In the genomic region with DNA sequence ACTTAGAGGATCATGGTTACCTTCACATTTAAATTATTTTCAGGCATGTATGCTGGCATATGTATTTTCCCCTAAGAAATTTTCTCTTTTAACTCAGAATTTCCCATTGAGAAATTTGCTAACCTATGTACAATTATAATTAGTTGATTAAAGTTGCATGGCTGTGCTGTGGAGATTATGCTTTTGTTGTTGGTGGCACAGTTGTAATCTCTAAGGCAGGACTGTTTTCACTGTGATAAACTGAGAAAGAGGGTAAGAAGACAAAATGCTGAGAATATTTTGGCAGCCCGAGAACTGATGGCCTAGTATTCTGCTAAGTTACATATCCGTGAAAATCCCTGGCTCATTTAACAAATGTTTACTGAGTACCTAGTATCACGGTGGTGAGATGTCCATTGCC, we compare ENCODE assay signal across 10 cellular contexts. TPM values are rescaled to one million over a fixed set of nuclear protein-coding genes. Genes with fewer than 3 reads are reported as not detected.
DNase-seq lines count a peak whose midpoint lies in the region; ATAC-seq, FAIRE-seq and TF ChIP-seq lines count a peak whose summit lies in the region.
"Had no signal": no experiment of that assay in that cellular context is flagged by ENCODE, and none has a peak within 500 bp of the region (broad histone marks: within the 10 kb centered on the region; RNA-seq: fewer than 3 reads in every experiment).

No MANE protein-coding gene starts in this region.

- peak overlapping the region; percentile 96 for H3K4me2 ChIP-seq in astrocyte (ENCODE audit: low read length)

- H3K27me3 Mint-ChIP-seq in Calu3 (ENCODE audit: unreplicated experiment) = no peaks in the 10 kb centered on the region
- H3K27me3 Mint-ChIP-seq in astrocyte (ENCODE audit: low read depth, unreplicated experiment) = no peaks in the 10 kb centered on the region
- no peaks in the 10 kb centered on the region for H3K27me3 Mint-ChIP-seq in naive B cell

- FAIRE-seq in astrocyte (lab: Jason Lieb, UNC) (no peak), urothelium cell line (lab: Jason Lieb, UNC) (no peak)

- DNase-seq in Calu3 (no peak), astrocyte (ENCODE audit: low read depth) (no peak), naive B cell (no peak), urothelium cell line (ENCODE audit: low spot score) (no peak), sciatic nerve (ENCODE audit: low spot score) (no peak), medulla oblongata (ENCODE audit: extremely low spot score) (no peak)
- DNase-seq: activated CD4-positive, alpha-beta T cell treated with anti-CD3 and anti-CD28 coated beads for 4 hours; NCI-H2171 had no signal

- H3K4me1 ChIP-seq in HUES6 (ENCODE audit: control insufficient read depth, insufficient read depth, low read length) (peaks cover 20% of the 10 kb centered on the region), astrocyte (ENCODE audit: insufficient read depth, low read length) (peaks cover 7% of the 10 kb centered on the region)

- CTCF ChIA-PET in Calu3 (lab: Charles Lee) = interaction anchor here (0.6 kb wide), 1 partner anchor 687 kb away, joined by 7 read pairs; no protein-coding TSS in a partner anchor

- H3K9me3 ChIP-seq in HUES6 (ENCODE audit: control insufficient read depth, insufficient read depth, low read depth, low read length) (no peaks in the 10 kb centered on the region), astrocyte (ENCODE audit: insufficient read depth, low read depth, low read length) (no peaks in the 10 kb centered on the region)

- no peaks in the 10 kb centered on the region for H3K27me3 ChIP-seq in HUES6 (ENCODE audit: control insufficient read depth, insufficient read depth, low read length)
- H3K27me3 ChIP-seq in astrocyte (ENCODE audit: insufficient read depth, low read length) = no peaks in the 10 kb centered on the region

- peaks cover 8% of the 10 kb centered on the region for H3K79me2 ChIP-seq in astrocyte (ENCODE audit: insufficient read depth, low read length)

- H3K27ac ChIP-seq in HUES6 (ENCODE audit: low read depth, low read length) = no peak overlapping the region
- no peak overlapping the region for H3K27ac ChIP-seq in astrocyte (ENCODE audit: low read depth, low read length)

- peak overlapping the region; percentile 64 for H3K4me3 ChIP-seq in HUES6 (ENCODE audit: low read depth, low read length)
- peak overlapping the region; percentile 77 for H3K4me3 ChIP-seq in astrocyte (ENCODE audit: insufficient read depth, low read depth, low read length)

- no peak for ATAC-seq in naive B cell (ENCODE audit: low read depth in 2 of 2)
- ATAC-seq in sciatic nerve = no peak
- ATAC-seq in HG03095 (IDR thresholded peaks at IDR 0.05; ENCODE audit: unreplicated experiment) = no peak

- H3K36me3 ChIP-seq in HUES6 (ENCODE audit: control insufficient read depth, insufficient read depth, low read length) (no peaks in the 10 kb centered on the region), astrocyte (ENCODE audit: insufficient read depth, low read length) (no peaks in the 10 kb centered on the region)

- H3K27ac Mint-ChIP-seq in Calu3 (ENCODE audit: unreplicated experiment) = peak overlapping the region; percentile 38
- no peak overlapping the region for H3K27ac Mint-ChIP-seq in astrocyte (ENCODE audit: unreplicated experiment)
- peak overlapping the region in 4 of 6 donors; percentile 4 to 81 (median 32) for H3K27ac Mint-ChIP-seq in naive B cell

- H3K9ac ChIP-seq in HUES6 (ENCODE audit: low read length) (no peak overlapping the region), astrocyte (ENCODE audit: low read length) (no peak overlapping the region)

- TSS peak; percentile 44 for BruUV-seq in Calu3 (replicated peaks; lab: Mats Ljungman, UMichigan)

- H3K4me3 Mint-ChIP-seq in Calu3 (ENCODE audit: low read depth, unreplicated experiment) (peak overlapping the region; percentile 94), astrocyte (ENCODE audit: unreplicated experiment) (peak overlapping the region; percentile 80), naive B cell (peak overlapping the region in 6 of 8 donors; percentile 59 to 99 (median 75))

- TF ChIP-seq CTCF in Calu3 (IDR thresholded peaks at IDR 0.05; ENCODE audit: unreplicated experiment) = no peak
- TF ChIP-seq CTCF in astrocyte (IDR thresholded peaks at IDR 0.05; ENCODE audit: insufficient read depth, low read depth, low read length) = no peak

- intact Hi-C loops in Calu3 (cut with micrococcal nuclease; ENCODE audit: unreplicated experiment) (loop anchor here (2.0 to 10.0 kb wide), 2 partner anchors 61 to 187 kb away; no protein-coding TSS in a partner anchor), sciatic nerve (cut with DNase I) (no loop called here)

- no peak overlapping the region for H2AFZ ChIP-seq in astrocyte (ENCODE audit: low read depth, low read length)

- H3K9me3 Mint-ChIP-seq in Calu3 (ENCODE audit: low read depth, unreplicated experiment) = no peaks in the 10 kb centered on the region
- H3K9me3 Mint-ChIP-seq in astrocyte (ENCODE audit: unreplicated experiment) = no peaks in the 10 kb centered on the region
- H3K9me3 Mint-ChIP-seq in naive B cell = no peaks in the 10 kb centered on the region

- H3K36me3 Mint-ChIP-seq in Calu3 (ENCODE audit: insufficient read depth, unreplicated experiment) = peaks cover 28% of the 10 kb centered on the region
- no peaks in the 10 kb centered on the region for H3K36me3 Mint-ChIP-seq in astrocyte (ENCODE audit: low read depth, unreplicated experiment)
- H3K36me3 Mint-ChIP-seq in naive B cell = peaks cover 0 to 5% of the 10 kb centered on the region in 2 donors

- H4K20me1 ChIP-seq in astrocyte (ENCODE audit: insufficient read depth, low read length) = no peaks in the 10 kb centered on the region

- H3K4me1 Mint-ChIP-seq in Calu3 (ENCODE audit: low read depth, unreplicated experiment) (peaks cover 21% of the 10 kb centered on the region), astrocyte (ENCODE audit: low read depth, unreplicated experiment) (peaks cover 2% of the 10 kb centered on the region), naive B cell (peaks cover 22 to 48% (median 43%) of the 10 kb centered on the region in 3 donors)

RNA-seq across cellular contexts. Expression of a gene that starts 1.4 kb away (rescaled TPM):
- total RNA-seq in Calu3 (2022) (23.4 and 25.4 TPM in 2 replicates), astrocyte (28.6 and 28.9 TPM in 2 replicates), sciatic nerve (21.0 TPM)
- 10 to 100 TPM; 34.3 to 47.0 (median 41.2) TPM for polyA plus RNA-seq in naive B cell (ENCODE audit: low read depth in 6 of 6)
